23 cellular contexts compared by ENCODE assay signal in the genomic region with DNA sequence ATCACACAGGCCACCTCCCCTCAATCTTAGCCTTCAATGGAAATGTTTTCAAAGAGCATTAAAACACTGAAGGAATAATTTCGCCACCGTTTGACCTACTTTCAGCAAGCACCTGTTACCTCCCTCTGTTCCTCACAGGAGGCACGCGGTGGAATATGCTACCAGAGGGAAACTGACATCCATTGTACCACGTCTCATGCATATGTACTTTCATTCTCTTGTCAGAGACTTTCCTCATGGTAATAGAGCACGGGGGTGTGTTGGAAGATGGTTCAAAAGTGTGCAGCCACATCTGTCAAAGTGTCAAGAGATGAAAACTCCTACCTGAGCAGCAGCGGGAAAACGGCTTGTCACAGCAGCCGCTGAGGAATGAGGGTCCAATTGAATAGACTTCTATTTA.
"Had no signal": no experiment of that assay in that cellular context is flagged by ENCODE, and none has a peak within 500 bp of the region (broad histone marks: within the 10 kb centered on the region; RNA-seq: fewer than 3 reads in every experiment).

No MANE protein-coding gene starts in this region.

- DNase-seq: heart right ventricle; islet precursor cell; left ventricle myocardium inferior; midbrain; mucosa of descending colon; naive thymus-derived CD4-positive, alpha-beta T cell; ovary; retina; right cardiac atrium; stimulated activated CD4-positive, alpha-beta T cell treated with anti-CD3 and anti-CD28 coated beads, Interleukin-1b, Interleukin-23, amount 100 ng/mL, for 48 hours; stimulated activated CD4-positive, alpha-beta T cell treated with anti-CD3 and anti-CD28 coated beads, Interleukin-2, amount 100 ng/mL, for 48 hours; stimulated activated CD4-positive, alpha-beta T cell treated with anti-CD3 and anti-CD28 coated beads, Interleukin-4, amount 100 ng/mL, for 4 hours; stimulated activated CD8-positive, alpha-beta memory T cell treated with anti-CD3 and anti-CD28 coated beads, Interleukin-4, amount 100 ng/mL, for 48 hours; stimulated activated naive CD4-positive, alpha-beta T cell treated with Interleukin-2 at 50 U/mL for 16 hours; stimulated activated naive CD8-positive, alpha-beta T cell treated with anti-CD3 and anti-CD28 coated beads, Interleukin-15, amount 100 ng/mL, for 72 hours; substantia nigra; uterus had no signal

- H2AFZ ChIP-seq: hepatocyte had no signal

- H3K27ac ChIP-seq: heart right ventricle, hepatocyte, left ventricle myocardium inferior, neutrophil, ovary, tibial nerve, uterus had no signal

- H3K27me3 ChIP-seq: heart right ventricle, hepatocyte, neutrophil, ovary, tibial nerve, uterus had no signal

- ATAC-seq: heart right ventricle; mucosa of descending colon; naive thymus-derived CD4-positive, alpha-beta T cell; natural killer cell treated with Interleukin-12 subunit alpha and Interleukin-12 subunit beta and Interleukin-15 and Interleukin-18, amount 100 ng/mL, for 72 hours; right cardiac atrium; stimulated activated memory B cell treated with anti-CD40 and anti-IgM and Interleukin-4, amounts not matched to agents 10 μg/mL and 1 μg/mL and 100 μg/mL, for 72 hours; stimulated activated naive CD8-positive, alpha-beta T cell treated with anti-CD3 and anti-CD28 coated beads, Interleukin-15, amount 100 ng/mL, for 72 hours had no signal

- H3K4me3 ChIP-seq: heart right ventricle, hepatocyte, left ventricle myocardium inferior, mucosa of descending colon, ovary, smooth muscle cell, tibial nerve, uterus had no signal

- H3K9me3 ChIP-seq: heart right ventricle, left ventricle myocardium inferior, mucosa of descending colon, neutrophil, ovary, tibial nerve, uterus had no signal

- H3K4me2 ChIP-seq: hepatocyte, smooth muscle cell had no signal

- H3K4me1 ChIP-seq: heart right ventricle, left ventricle myocardium inferior, tibial nerve, uterus had no signal

- H3K36me3 ChIP-seq: heart right ventricle, left ventricle myocardium inferior, neutrophil, ovary, tibial nerve, uterus had no signal

- H3K79me2 ChIP-seq: hepatocyte had no signal
